8 cellular contexts compared by ENCODE assay signal in genomic region chr6:47034919-47035318, GRCh38. TPM values are rescaled to one million over a fixed set of nuclear protein-coding genes. Genes with fewer than 3 reads are reported as not detected.
DNase-seq lines count a peak whose midpoint lies in the region; ATAC-seq and TF ChIP-seq lines count a peak whose summit lies in the region.

No MANE protein-coding gene starts in this region.

- no peaks in the 10 kb centered on the region for H3K27me3 ChIP-seq in Peyer's patch

- no peak overlapping the region for H3K4me3 Mint-ChIP-seq in activated CD4-positive, alpha-beta T cell treated with anti-CD3 and anti-CD28 coated beads for 36 hours

- no peaks in the 10 kb centered on the region for H3K36me3 ChIP-seq in Peyer's patch

- intact Hi-C loops in activated CD4-positive, alpha-beta T cell treated with anti-CD3 and anti-CD28 coated beads for 36 hours (cut with DNase I, micrococcal nuclease), result no loop called here

- TF ChIP-seq CTCF in Peyer's patch (IDR thresholded peaks at IDR 0.05), result no peak

- CTCF ChIA-PET in activated CD4-positive, alpha-beta T cell treated with anti-CD3 and anti-CD28 coated beads for 36 hours (lab: Charles Lee), result interaction anchor here (1.0 kb wide), 1 partner anchor 187 kb away, joined by 3 read pairs; no protein-coding TSS in a partner anchor

- no peak overlapping the region for H3K4me3 ChIP-seq in Peyer's patch

- no peaks in the 10 kb centered on the region for H3K4me1 ChIP-seq in Peyer's patch

- H3K27ac Mint-ChIP-seq in activated CD4-positive, alpha-beta T cell treated with anti-CD3 and anti-CD28 coated beads for 36 hours, result no peak overlapping the region

- no peaks in the 10 kb centered on the region for H3K36me3 Mint-ChIP-seq in activated CD4-positive, alpha-beta T cell treated with anti-CD3 and anti-CD28 coated beads for 36 hours (ENCODE audit: low read depth)

- no peaks in the 10 kb centered on the region for H3K9me3 ChIP-seq in Peyer's patch

- peak; percentile 47 for DNase-seq in HCEC 1CT
- peak; percentile 65 for DNase-seq in NCI-H748 treated with DMSO at 0.1 percent for 48 hours (lab: John Stamatoyannopoulos, UW)
- peak; percentile 97 for DNase-seq in epithelial cell of prostate (ENCODE audit: low read depth, low spot score)
- DNase-seq in renal cortical epithelial cell (ENCODE audit: low read depth), result peak; percentile 99
- no peak for DNase-seq in effector CD4-positive, alpha-beta T cell
- no peak for DNase-seq in activated CD4-positive, alpha-beta T cell treated with anti-CD3 and anti-CD28 coated beads for 36 hours
- DNase-seq in SK-N-DZ (ENCODE audit: low spot score), result no peak
- DNase-seq in Peyer's patch, result no peak

- no peak for ATAC-seq in activated CD4-positive, alpha-beta T cell treated with anti-CD3 and anti-CD28 coated beads for 36 hours

- H3K27me3 Mint-ChIP-seq in activated CD4-positive, alpha-beta T cell treated with anti-CD3 and anti-CD28 coated beads for 36 hours, result peaks cover 15% of the 10 kb centered on the region

- H3K4me1 Mint-ChIP-seq in activated CD4-positive, alpha-beta T cell treated with anti-CD3 and anti-CD28 coated beads for 36 hours, result no peaks in the 10 kb centered on the region

- TF ChIP-seq POLR2A in Peyer's patch (IDR thresholded peaks at IDR 0.05), result no peak

- H3K27ac ChIP-seq in epithelial cell of prostate (peak overlapping the region; percentile 69), Peyer's patch (no peak overlapping the region)

- H3K9me3 Mint-ChIP-seq in activated CD4-positive, alpha-beta T cell treated with anti-CD3 and anti-CD28 coated beads for 36 hours (ENCODE audit: low read depth), result no peaks in the 10 kb centered on the region

- POLR2A ChIA-PET in activated CD4-positive, alpha-beta T cell treated with anti-CD3 and anti-CD28 coated beads for 36 hours (lab: Charles Lee), result no interaction called here

RNA-seq across cellular contexts. Expression of gene ADGRF1, which starts 7.2 kb away (rescaled TPM):
- total RNA-seq in renal cortical epithelial cell (18.3 and 36.6 TPM in 2 replicates), Peyer's patch (10 to 100 TPM in 2 of 4 donors, 1 to 10 TPM in 1, not detected in 1; 7.4 to 22.6 (median 13.5) TPM)
- not detected for total RNA-seq in activated CD4-positive, alpha-beta T cell treated with anti-CD3 and anti-CD28 coated beads for 36 hours
- polyA plus RNA-seq in SK-N-DZ (2014; cell fraction: cytosol; rRNA removed), result not detected in 2 replicates
- not detected in 2 replicates for polyA plus RNA-seq in SK-N-DZ (2014; cell fraction: nucleus; rRNA removed)

Comparison
In these comparisons a context has a peak if more than half of its experiments do, and no peak if none do; other contexts are left out.
1. DNase-seq: peak in HCEC 1CT (single experiment), NCI-H748 treated with DMSO at 0.1 percent for 48 hours (single experiment), epithelial cell of prostate (single experiment) and renal cortical epithelial cell (single experiment); none in effector CD4-positive, alpha-beta T cell (single experiment), activated CD4-positive, alpha-beta T cell treated with anti-CD3 and anti-CD28 coated beads for 36 hours (single experiment), SK-N-DZ (single experiment) and Peyer's patch (0 of 3).